12 cellular contexts compared by ENCODE assay signal in genomic region chr21:17461582-17461981, GRCh38. TPM values are rescaled to one million over a fixed set of nuclear protein-coding genes. Genes with fewer than 3 reads are reported as not detected.
DNase-seq lines count a peak whose midpoint lies in the region; ATAC-seq and TF ChIP-seq lines count a peak whose summit lies in the region.
"Had no signal": no experiment of that assay in that cellular context is flagged by ENCODE, and none has a peak within 500 bp of the region (broad histone marks: within the 10 kb centered on the region; RNA-seq: fewer than 3 reads in every experiment).

No MANE protein-coding gene starts in this region.

- no peaks in the 10 kb centered on the region for H3K36me3 ChIP-seq in liver (ENCODE audit: control insufficient read depth in 4 of 4, insufficient read depth in 3 of 4, low read depth in 1 of 4, low read length in 3 of 4)

- no peaks in the 10 kb centered on the region for H3K27me3 ChIP-seq in liver (ENCODE audit: control insufficient read depth in 4 of 4, insufficient read depth in 4 of 4, low read length in 3 of 4)

- no peak overlapping the region for H3K4me3 ChIP-seq in cardiac fibroblast (replicated peaks in 1 of 2; ENCODE audit: low read depth in 2 of 2, low read length in 2 of 2)
- no peak overlapping the region for H3K4me3 ChIP-seq in liver (ENCODE audit: low read depth in 1 of 3, low read length in 3 of 3)

- no peaks in the 10 kb centered on the region for H3K9me3 ChIP-seq in liver (ENCODE audit: control insufficient read depth in 4 of 4, low read length in 3 of 4)

- DNase-seq in COLO829 (ENCODE audit: low spot score) = peak; percentile 38
- DNase-seq in NCI-H446 (lab: John Stamatoyannopoulos, UW) = peak; percentile 54 to 73
- peak; percentile 56 to 59 for DNase-seq in cardiac fibroblast (ENCODE audit: low read depth in 2 of 2)
- DNase-seq in mesenteric fat pad (ENCODE audit: low spot score) = no peak
- no peak for DNase-seq in NCI-H1048 (lab: John Stamatoyannopoulos, UW)
- DNase-seq: activated B cell treated with CpG ODN at 0.5 μM for 24 hours; activated naive CD8-positive, alpha-beta T cell treated with anti-CD3 and anti-CD28 coated beads, Interleukin-2, amount 10 ng/mL, durations not matched to agents 7 days and 5 days; DND-41; NCI-H1105 treated with DMSO at 0.1 percent for 48 hours had no signal

- ATAC-seq in GM21423 (IDR thresholded peaks at IDR 0.05; ENCODE audit: unreplicated experiment) (no peak), GM21515 (IDR thresholded peaks at IDR 0.05; ENCODE audit: unreplicated experiment) (no peak)

- TF ChIP-seq CTCF in cardiac fibroblast (IDR thresholded peaks at IDR 0.05; ENCODE audit: low read depth, low read length) (no peak), liver (IDR thresholded peaks at IDR 0.05; ENCODE audit: low read depth, low read length, missing input control) (no peak)

- TF ChIP-seq RAD21 in liver (IDR thresholded peaks at IDR 0.05) = no peak

- peak overlapping the region; percentile 77 to 91 for H3K27ac ChIP-seq in liver (ENCODE audit: low read depth in 1 of 2, low read length in 2 of 2)

- H3K9ac ChIP-seq in liver (ENCODE audit: low read depth in 1 of 2, low read length in 2 of 2) = no peak overlapping the region

- peaks cover 0 to 19% (median 5%) of the 10 kb centered on the region in 4 donors for H3K4me1 ChIP-seq in liver (ENCODE audit: control insufficient read depth in 4 of 4, insufficient read depth in 4 of 4, low read length in 3 of 4)

- WGBS in liver = 59% methylated on average over 4 of the region's 4 CpGs

TF ChIP-seq in liver, 16 proteins besides CTCF, POLR2A, EP300 and RAD21:
- TF ChIP-seq, protein P1, sequence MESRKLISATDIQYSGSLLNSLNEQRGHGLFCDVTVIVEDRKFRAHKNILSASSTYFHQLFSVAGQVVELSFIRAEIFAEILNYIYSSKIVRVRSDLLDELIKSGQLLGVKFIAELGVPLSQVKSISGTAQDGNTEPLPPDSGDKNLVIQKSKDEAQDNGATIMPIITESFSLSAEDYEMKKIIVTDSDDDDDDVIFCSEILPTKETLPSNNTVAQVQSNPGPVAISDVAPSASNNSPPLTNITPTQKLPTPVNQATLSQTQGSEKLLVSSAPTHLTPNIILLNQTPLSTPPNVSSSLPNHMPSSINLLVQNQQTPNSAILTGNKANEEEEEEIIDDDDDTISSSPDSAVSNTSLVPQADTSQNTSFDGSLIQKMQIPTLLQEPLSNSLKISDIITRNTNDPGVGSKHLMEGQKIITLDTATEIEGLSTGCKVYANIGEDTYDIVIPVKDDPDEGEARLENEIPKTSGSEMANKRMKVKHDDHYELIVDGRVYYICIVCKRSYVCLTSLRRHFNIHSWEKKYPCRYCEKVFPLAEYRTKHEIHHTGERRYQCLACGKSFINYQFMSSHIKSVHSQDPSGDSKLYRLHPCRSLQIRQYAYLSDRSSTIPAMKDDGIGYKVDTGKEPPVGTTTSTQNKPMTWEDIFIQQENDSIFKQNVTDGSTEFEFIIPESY (IDR thresholded peaks at IDR 0.05) = no peak
- no peak for TF ChIP-seq FOXA2 (IDR thresholded peaks at IDR 0.05)
- no peak for TF ChIP-seq GABPA (IDR thresholded peaks at IDR 0.05 in 1 of 2, conservative IDR thresholded peaks at IDR 0.05 in 1 of 2)
- no peak for TF ChIP-seq SP1 (IDR thresholded peaks at IDR 0.05)
- TF ChIP-seq RXRA (IDR thresholded peaks at IDR 0.05) = no peak
- TF ChIP-seq ATF3 (IDR thresholded peaks at IDR 0.05) = no peak
- no peak for TF ChIP-seq MAX (IDR thresholded peaks at IDR 0.05)
- TF ChIP-seq, protein P2, sequence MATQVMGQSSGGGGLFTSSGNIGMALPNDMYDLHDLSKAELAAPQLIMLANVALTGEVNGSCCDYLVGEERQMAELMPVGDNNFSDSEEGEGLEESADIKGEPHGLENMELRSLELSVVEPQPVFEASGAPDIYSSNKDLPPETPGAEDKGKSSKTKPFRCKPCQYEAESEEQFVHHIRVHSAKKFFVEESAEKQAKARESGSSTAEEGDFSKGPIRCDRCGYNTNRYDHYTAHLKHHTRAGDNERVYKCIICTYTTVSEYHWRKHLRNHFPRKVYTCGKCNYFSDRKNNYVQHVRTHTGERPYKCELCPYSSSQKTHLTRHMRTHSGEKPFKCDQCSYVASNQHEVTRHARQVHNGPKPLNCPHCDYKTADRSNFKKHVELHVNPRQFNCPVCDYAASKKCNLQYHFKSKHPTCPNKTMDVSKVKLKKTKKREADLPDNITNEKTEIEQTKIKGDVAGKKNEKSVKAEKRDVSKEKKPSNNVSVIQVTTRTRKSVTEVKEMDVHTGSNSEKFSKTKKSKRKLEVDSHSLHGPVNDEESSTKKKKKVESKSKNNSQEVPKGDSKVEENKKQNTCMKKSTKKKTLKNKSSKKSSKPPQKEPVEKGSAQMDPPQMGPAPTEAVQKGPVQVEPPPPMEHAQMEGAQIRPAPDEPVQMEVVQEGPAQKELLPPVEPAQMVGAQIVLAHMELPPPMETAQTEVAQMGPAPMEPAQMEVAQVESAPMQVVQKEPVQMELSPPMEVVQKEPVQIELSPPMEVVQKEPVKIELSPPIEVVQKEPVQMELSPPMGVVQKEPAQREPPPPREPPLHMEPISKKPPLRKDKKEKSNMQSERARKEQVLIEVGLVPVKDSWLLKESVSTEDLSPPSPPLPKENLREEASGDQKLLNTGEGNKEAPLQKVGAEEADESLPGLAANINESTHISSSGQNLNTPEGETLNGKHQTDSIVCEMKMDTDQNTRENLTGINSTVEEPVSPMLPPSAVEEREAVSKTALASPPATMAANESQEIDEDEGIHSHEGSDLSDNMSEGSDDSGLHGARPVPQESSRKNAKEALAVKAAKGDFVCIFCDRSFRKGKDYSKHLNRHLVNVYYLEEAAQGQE (IDR thresholded peaks at IDR 0.05) = no peak
- no peak for TF ChIP-seq NR2F2 (IDR thresholded peaks at IDR 0.05)
- TF ChIP-seq YY1 (IDR thresholded peaks at IDR 0.05) = no peak
- TF ChIP-seq JUND (IDR thresholded peaks at IDR 0.05) = no peak
- TF ChIP-seq FOXA1 (IDR thresholded peaks at IDR 0.05) = no peak
- no peak for TF ChIP-seq TAF1 (conservative IDR thresholded peaks at IDR 0.05)
- TF ChIP-seq HNF4G (IDR thresholded peaks at IDR 0.05) = no peak
- no peak for TF ChIP-seq EGR1 (IDR thresholded peaks at IDR 0.05; ENCODE audit: low read depth in 2 of 2)
- TF ChIP-seq HNF4A (conservative IDR thresholded peaks at IDR 0.05) = no peak

RNA-seq across cellular contexts. Expression of gene CXADR, which starts 51.3 kb away (rescaled TPM):
- total RNA-seq in liver (10 to 100 TPM; 26.8 to 46.4 TPM), mesenteric fat pad (0.74 TPM)
- polyA plus RNA-seq in liver = 10 to 100 TPM in 1 of 2 donors, 1 to 10 TPM in 1; 8.5 to 26.3 TPM
- total RNA-seq: activated B cell treated with CpG ODN at 0.5 μM for 24 hours had no signal

Comparison
In these comparisons a context has a peak if more than half of its experiments do, and no peak if none do; other contexts are left out.
1. DNase-seq: peak in COLO829 (single experiment), NCI-H446 (2 of 2) and cardiac fibroblast (2 of 2); none in mesenteric fat pad (single experiment) and NCI-H1048 (single experiment).
2. RNA of gene CXADR, which starts 51.3 kb away (total RNA-seq): 26.8 to 46.4 TPM in liver; 0.74 TPM in mesenteric fat pad (single experiment); every median in the first group is over 10 times any median in the second.